8 cellular contexts compared by ENCODE assay signal in genomic region chr19:13764101-13764807, GRCh38. TPM values are rescaled to one million over a fixed set of nuclear protein-coding genes. Genes with fewer than 3 reads are reported as not detected.
A peak's percentile ranks its signal among the peaks of the same experiment; 100 is the strongest.
DNase-seq lines count a peak whose midpoint lies in the region; ATAC-seq and TF ChIP-seq lines count a peak whose summit lies in the region.

Gene MRI1 (plus strand): TSS chr19:13764522. CDS start chr19:13764589, 67 bp downstream.

- WGBS in lower leg skin, 2 donors = 11 to 39% methylated on average over 14 to 23 of the region's 67 CpGs

- DNase-seq in D341Med (ENCODE audit: low spot score) (peak; percentile 95), NCI-H510A treated with DMSO at 0.1 percent for 48 hours (lab: John Stamatoyannopoulos, UW) (peak; percentile 50), ecto neural progenitor cell (ENCODE audit: low spot score) (peak; percentile 61), lower leg skin (ENCODE audit: low spot score in 2 of 2) (peak; percentile 72 to 96)
- peak; percentile 71 to 78 for DNase-seq in activated CD4-positive, alpha-beta T cell treated with anti-CD3 and anti-CD28 coated beads, Interleukin-2, amount 50 U/mL, for 48 hours
- DNase-seq in stimulated activated CD4-positive, alpha-beta T cell treated with anti-CD3 and anti-CD28 coated beads, Interleukin-4, amount 100 ng/mL, for 4 hours = peak; percentile 59 to 68

- no peak for TF ChIP-seq POLR2A in lower leg skin (IDR thresholded peaks at IDR 0.05)

- H3K4me3 ChIP-seq in lower leg skin (ENCODE audit: low read depth, poor library complexity, severe bottlenecking) = peak within 1 kb of the TSS; percentile 43

- intact Hi-C loops in lower leg skin (cut with DNase I; ENCODE audit: low total_unique reads) = no loop called here

- no peak for TF ChIP-seq CTCF in lower leg skin (IDR thresholded peaks at IDR 0.05)

- ATAC-seq in HG02623 (IDR thresholded peaks at IDR 0.05; ENCODE audit: unreplicated experiment) (peak; percentile 55), GM18858 (IDR thresholded peaks at IDR 0.05; ENCODE audit: unreplicated experiment) (no peak)

RNA-seq across cellular contexts. Expression of gene MRI1, which starts in this region (rescaled TPM):
- 100 to 1,000 TPM in 2 of 4 donors, 10 to 100 TPM in 2; 72.8 to 133 (median 92.1) TPM for total RNA-seq in lower leg skin
